In the genomic region with DNA sequence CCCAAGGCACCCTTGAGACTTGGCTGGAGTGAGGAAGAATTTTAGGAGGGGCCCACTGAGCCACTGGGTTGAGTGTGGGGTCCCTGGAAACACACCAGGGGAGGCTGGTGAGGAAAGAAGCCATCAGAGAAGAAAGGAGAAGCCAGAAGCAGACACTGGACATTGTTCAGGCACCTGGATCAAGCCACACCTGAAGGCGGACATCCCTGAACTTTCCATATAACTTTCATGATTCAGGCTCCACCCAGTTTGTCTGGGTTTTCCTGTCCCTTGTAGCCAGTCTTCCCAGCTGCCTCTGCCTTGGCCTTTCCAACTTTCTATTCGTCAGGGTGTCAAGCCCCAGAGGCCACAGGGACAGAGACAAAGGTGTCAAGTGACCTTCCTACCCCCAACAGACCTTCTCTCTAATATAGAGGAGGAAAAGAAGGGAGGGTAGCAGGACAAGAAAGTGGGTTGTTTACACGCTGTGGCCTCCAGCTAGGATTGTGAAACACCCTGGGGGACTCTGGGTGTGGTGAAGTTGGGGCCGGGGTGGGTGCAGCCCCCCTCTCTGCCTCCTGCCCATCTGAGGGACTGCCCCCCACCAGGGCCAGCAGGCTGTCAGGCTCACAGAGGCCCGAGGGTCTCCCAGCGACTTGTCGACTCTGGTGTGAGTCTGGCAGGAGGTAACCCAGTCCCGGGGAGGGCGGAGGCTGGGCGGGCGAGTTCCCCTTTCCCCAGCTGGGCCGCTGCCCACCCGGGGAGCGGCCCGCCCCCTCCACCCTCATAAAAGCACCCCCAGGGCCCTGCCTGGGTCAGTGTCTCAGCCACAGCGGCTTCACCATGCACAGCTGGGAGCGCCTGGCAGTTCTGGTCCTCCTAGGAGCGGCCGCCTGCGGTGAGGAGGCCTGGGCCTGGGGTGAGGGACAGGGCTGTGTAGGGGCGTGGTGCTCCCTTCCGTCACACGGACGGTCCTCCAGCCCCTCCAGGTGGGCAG, we compare ENCODE assay signal across 8 cellular contexts. TPM values are rescaled to one million over a fixed set of nuclear protein-coding genes. Genes with fewer than 3 reads are reported as not detected.
DNase-seq lines count a peak whose midpoint lies in the region; ATAC-seq and TF ChIP-seq lines count a peak whose summit lies in the region.

CFD (plus strand) TSS at position 797 of the 976 bp plus-strand sequence; CDS start at position 823, 26 bp downstream.

- H3K4me3 Mint-ChIP-seq in immature natural killer cell: peak within 1 kb of the TSS in 2 of 5 donors; percentile 21 to 29

- no peak for TF ChIP-seq CTCF in RWPE2 (IDR thresholded peaks at IDR 0.05; ENCODE audit: poor library complexity, severe bottlenecking)
- TF ChIP-seq CTCF in left ventricle myocardium inferior (IDR thresholded peaks at IDR 0.05; ENCODE audit: borderline replicate concordance): no peak

- H3K27me3 Mint-ChIP-seq in immature natural killer cell (ENCODE audit: low read depth in 3 of 3): peaks cover 5 to 19% (median 9%) of the 10 kb centered on the region in 3 donors

- H3K4me3 ChIP-seq in RWPE2 (ENCODE audit: severe bottlenecking) (peak within 1 kb of the TSS; percentile 29), left ventricle myocardium inferior (peak within 1 kb of the TSS; percentile 65)

- H3K27me3 ChIP-seq in RWPE2 (ENCODE audit: insufficient read depth, poor library complexity, severe bottlenecking): peaks cover 6% of the 10 kb centered on the region
- H3K27me3 ChIP-seq in left ventricle myocardium inferior (ENCODE audit: low read depth): peaks cover 70% of the 10 kb centered on the region

- peaks cover 19% of the 10 kb centered on the region in 2 donors for H3K4me1 Mint-ChIP-seq in immature natural killer cell

- H3K27ac ChIP-seq in RWPE2 (ENCODE audit: poor library complexity, severe bottlenecking) (no peak within 1 kb of the TSS), left ventricle myocardium inferior (replicated peaks) (peak within 1 kb of the TSS; percentile 87)

- intact Hi-C loops in left ventricle myocardium inferior (cut with micrococcal nuclease): no loop called here
- intact Hi-C loops in sciatic nerve (cut with DNase I): no loop called here

- H3K9me3 ChIP-seq in RWPE2 (ENCODE audit: severe bottlenecking): no peaks in the 10 kb centered on the region
- H3K9me3 ChIP-seq in left ventricle myocardium inferior (replicated peaks): no peaks in the 10 kb centered on the region

- ATAC-seq in RWPE2 (ENCODE audit: low read depth) (no peak), sciatic nerve (peak; percentile 78), HG02623 (IDR thresholded peaks at IDR 0.05; ENCODE audit: unreplicated experiment) (no peak)

- no peaks in the 10 kb centered on the region for H3K36me3 ChIP-seq in RWPE2 (ENCODE audit: low read depth)
- H3K36me3 ChIP-seq in left ventricle myocardium inferior: no peaks in the 10 kb centered on the region

- H3K36me3 Mint-ChIP-seq in immature natural killer cell: no peaks in the 10 kb centered on the region

- DNase-seq in GF-D8 (lab: John Stamatoyannopoulos, UW): peak; percentile 78
- DNase-seq in RWPE2 (ENCODE audit: low spot score): no peak
- peak; percentile 79 for DNase-seq in left ventricle myocardium inferior
- DNase-seq in sciatic nerve (ENCODE audit: low spot score): peak; percentile 86
- DNase-seq in stimulated activated CD4-positive, alpha-beta T cell treated with anti-CD3 and anti-CD28 coated beads, Interleukin-2, amount 100 ng/mL, for 48 hours: no peak
- DNase-seq in immature natural killer cell: no peak
- DNase-seq in ecto neural progenitor cell (ENCODE audit: low spot score): no peak

- H3K9me3 Mint-ChIP-seq in immature natural killer cell: no peaks in the 10 kb centered on the region

- H3K4me1 ChIP-seq in RWPE2 (ENCODE audit: insufficient read depth, poor library complexity, severe bottlenecking) (peaks cover 3% of the 10 kb centered on the region), left ventricle myocardium inferior (peaks cover 31% of the 10 kb centered on the region)

- no peak within 1 kb of the TSS for H3K27ac Mint-ChIP-seq in immature natural killer cell

RNA-seq across cellular contexts. Expression of gene CFD, which starts in this region (rescaled TPM):
- total RNA-seq in left ventricle myocardium inferior (200 TPM), sciatic nerve (405 TPM)
- polyA plus RNA-seq in immature natural killer cell: 1 to 10 TPM; 1.5 to 4.1 (median 3.6) TPM

Comparison
In these comparisons a context has a peak if more than half of its experiments do, and no peak if none do; other contexts are left out.
1. DNase-seq: peak in GF-D8 (single experiment), left ventricle myocardium inferior (single experiment) and sciatic nerve (single experiment); none in RWPE2 (single experiment), stimulated activated CD4-positive, alpha-beta T cell treated with anti-CD3 and anti-CD28 coated beads, Interleukin-2, amount 100 ng/mL, for 48 hours (0 of 2), immature natural killer cell (0 of 3) and ecto neural progenitor cell (single experiment).